ENCODE assay signal across 27 cellular contexts in the genomic region with DNA sequence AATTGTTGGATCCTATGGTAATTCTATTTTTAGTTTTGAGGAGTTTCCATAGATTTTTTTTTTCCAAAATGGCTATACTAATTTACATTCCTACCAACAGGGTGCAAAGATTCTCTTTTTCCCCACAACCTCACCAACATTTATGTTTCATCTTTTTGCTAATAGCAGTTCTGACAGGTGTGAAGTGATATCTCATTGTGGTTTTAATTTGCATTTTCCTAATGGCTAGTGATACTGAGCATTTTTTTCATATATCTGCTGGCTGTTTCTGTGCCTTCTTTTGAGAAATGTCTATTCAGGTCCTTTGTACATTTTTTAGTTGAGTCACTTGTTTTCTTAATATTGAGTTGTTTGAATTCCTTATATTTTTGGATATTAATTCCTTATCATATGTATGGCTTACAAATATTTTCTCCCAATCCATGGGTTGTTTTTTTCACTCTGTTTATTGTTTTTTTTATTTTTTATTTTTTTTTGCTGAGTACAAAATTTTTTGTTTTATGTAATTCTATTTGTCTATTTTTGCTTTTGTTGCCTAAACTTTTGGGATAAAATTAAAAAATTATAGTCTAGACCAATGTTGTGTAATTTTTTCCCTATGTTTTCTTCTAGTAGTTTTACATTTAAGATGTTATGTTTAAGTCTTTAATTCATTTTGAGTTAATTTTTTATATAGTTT.
"Had no signal": no experiment of that assay in that cellular context is flagged by ENCODE, and none has a peak within 500 bp of the region (broad histone marks: within the 10 kb centered on the region; RNA-seq: fewer than 3 reads in every experiment).

No MANE protein-coding gene starts in this region.

- H3K9me3 ChIP-seq: gastrocnemius medialis, prostate gland, suprapubic skin, upper lobe of right lung, uterus had no signal

- H3K27me3 ChIP-seq: esophagus muscularis mucosa, gastrocnemius medialis, left lung, right atrium auricular region, transverse colon, upper lobe of right lung, uterus had no signal

- ATAC-seq: gastrocnemius medialis; left cardiac atrium; left lung; naive thymus-derived CD4-positive, alpha-beta T cell; sciatic nerve; stimulated activated naive CD8-positive, alpha-beta T cell treated with anti-CD3 and anti-CD28 coated beads, Interleukin-15, amount 100 ng/mL, for 72 hours; upper lobe of right lung had no signal

- H3K36me3 ChIP-seq: esophagus muscularis mucosa, gastrocnemius medialis, left lung, prostate gland, right atrium auricular region, suprapubic skin, transverse colon, upper lobe of right lung, uterus had no signal

- H3K4me1 Mint-ChIP-seq: naive thymus-derived CD4-positive, alpha-beta T cell; nephron; stimulated activated naive CD8-positive, alpha-beta T cell treated with anti-CD3 and anti-CD28 coated beads, Interleukin-15, amount 100 ng/mL, for 72 hours had no signal

- H3K4me3 ChIP-seq: dorsolateral prefrontal cortex, esophagus muscularis mucosa, gastrocnemius medialis, hepatocyte, left lung, prostate gland, right atrium auricular region, smooth muscle cell, suprapubic skin, transverse colon, upper lobe of right lung, uterus had no signal

- DNase-seq: dorsolateral prefrontal cortex; effector CD4-positive, alpha-beta T cell; gastrocnemius medialis; head of caudate nucleus; left cardiac atrium; left lung; mesenchymal stem cell; midbrain; naive thymus-derived CD4-positive, alpha-beta T cell; nucleus accumbens; stimulated activated CD4-positive, alpha-beta T cell treated with anti-CD3 and anti-CD28 coated beads, Interleukin-12 subunit alpha, Interleukin-12 subunit beta, amount 100 ng/mL, for 4 hours; stimulated activated CD4-positive, alpha-beta T cell treated with anti-CD3 and anti-CD28 coated beads, Interleukin-1b, Interleukin-23, amount 100 ng/mL, for 48 hours; stimulated activated CD4-positive, alpha-beta T cell treated with anti-CD3 and anti-CD28 coated beads, Interleukin-4, amount 100 ng/mL, for 1 hour; stimulated activated CD8-positive, alpha-beta memory T cell treated with anti-CD3 and anti-CD28 coated beads, Interleukin-4, amount 100 ng/mL, for 48 hours; stimulated activated naive CD4-positive, alpha-beta T cell; stimulated activated naive CD8-positive, alpha-beta T cell treated with anti-CD3 and anti-CD28 coated beads, Interleukin-15, amount 100 ng/mL, for 72 hours; transverse colon; upper lobe of right lung; uterus had no signal

- H3K4me1 ChIP-seq: esophagus muscularis mucosa, gastrocnemius medialis, left lung, prostate gland, right atrium auricular region, suprapubic skin, transverse colon, upper lobe of right lung, uterus had no signal

- H3K4me3 Mint-ChIP-seq: naive thymus-derived CD4-positive, alpha-beta T cell; nephron; stimulated activated naive CD8-positive, alpha-beta T cell treated with anti-CD3 and anti-CD28 coated beads, Interleukin-15, amount 100 ng/mL, for 72 hours had no signal

- H3K27ac Mint-ChIP-seq: naive thymus-derived CD4-positive, alpha-beta T cell; nephron; stimulated activated naive CD8-positive, alpha-beta T cell treated with anti-CD3 and anti-CD28 coated beads, Interleukin-15, amount 100 ng/mL, for 72 hours had no signal

- H3K27ac ChIP-seq: dorsolateral prefrontal cortex, esophagus muscularis mucosa, gastrocnemius medialis, hepatocyte, left lung, prostate gland, right atrium auricular region, suprapubic skin, transverse colon, upper lobe of right lung, uterus had no signal
